ENCODE assay signal across 23 cellular contexts in the genomic region with DNA sequence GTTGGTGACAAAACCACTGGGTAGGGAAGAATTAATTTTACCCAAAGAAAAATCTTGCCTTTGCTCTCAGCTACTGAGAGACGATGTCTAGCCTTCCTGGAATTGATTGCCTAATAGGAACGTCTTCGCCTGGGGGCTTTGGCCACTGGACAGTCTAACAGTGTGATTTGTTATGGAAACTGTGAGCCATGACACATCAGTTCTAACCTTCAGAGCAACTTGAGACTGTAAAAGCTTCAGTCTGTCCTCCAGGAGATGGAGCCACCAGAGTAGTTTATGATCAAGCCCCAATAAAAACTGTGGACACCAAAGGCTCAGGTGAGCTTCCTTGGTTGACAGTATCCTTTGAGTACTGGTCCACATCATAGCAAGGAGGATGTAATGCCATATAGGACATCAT.
A peak's percentile ranks its signal among the peaks of the same experiment; 100 is the strongest.
DNase-seq lines count a peak whose midpoint lies in the region; ATAC-seq and TF ChIP-seq lines count a peak whose summit lies in the region.
"Had no signal": no experiment of that assay in that cellular context is flagged by ENCODE, and none has a peak within 500 bp of the region (broad histone marks: within the 10 kb centered on the region; RNA-seq: fewer than 3 reads in every experiment).

No MANE protein-coding gene starts in this region.

- no peak overlapping the region for H3K56ac ChIP-seq in mesendoderm (ENCODE audit: low read length)

- no peak overlapping the region for H3K4ac ChIP-seq in mesendoderm (ENCODE audit: low read depth, low read length)

- H3K23ac ChIP-seq in mesendoderm (ENCODE audit: low read length) = no peak overlapping the region

- peaks cover 6% of the 10 kb centered on the region for H3K27me3 Mint-ChIP-seq in endodermal cell (ENCODE audit: insufficient read depth)
- H3K27me3 Mint-ChIP-seq: activated CD4-positive, alpha-beta memory T cell treated with anti-CD3 and anti-CD28 coated beads for 36 hours; activated naive CD8-positive, alpha-beta T cell treated with anti-CD3 and anti-CD28 coated beads for 36 hours had no signal

- H3K36me3 ChIP-seq in endodermal cell (ENCODE audit: control insufficient read depth, insufficient read depth, low read length) = no peaks in the 10 kb centered on the region
- H3K36me3 ChIP-seq in mesendoderm (ENCODE audit: control insufficient read depth, insufficient read depth, low read length) = no peaks in the 10 kb centered on the region
- H3K36me3 ChIP-seq: colonic mucosa, lower lobe of right lung, neutrophil, suprapubic skin had no signal

- H3K79me2 ChIP-seq in mesendoderm (ENCODE audit: control insufficient read depth, insufficient read depth, low read length) = no peaks in the 10 kb centered on the region

- no peaks in the 10 kb centered on the region for H3K79me1 ChIP-seq in mesendoderm (ENCODE audit: low read length)

- no peak overlapping the region for H2AK5ac ChIP-seq in mesendoderm (ENCODE audit: low read length)

- TF ChIP-seq CTCF in NB4 (IDR thresholded peaks at IDR 0.05; ENCODE audit: low read depth, low read length) = no peak
- peak; percentile 35 for TF ChIP-seq CTCF in endodermal cell (conservative IDR thresholded peaks at IDR 0.05)

- WGBS in endodermal cell (ENCODE audit: insufficient coverage in 1 of 2, insufficient read length in 1 of 2), 2 experiments = 94 to 100% methylated on average over 1 to 3 of the region's 3 CpGs
- no CpG with 5 or more reads among the region's 3 CpGs for WGBS in mesendoderm (ENCODE audit: extremely low coverage, insufficient coverage, low lambda C conversion rate)

- H4K8ac ChIP-seq in mesendoderm (ENCODE audit: low read depth, low read length) = no peak overlapping the region

- no peak overlapping the region for H4K5ac ChIP-seq in mesendoderm (ENCODE audit: low read length)

- DNase-seq in EL = peak; percentile 83
- peak; percentile 1 for DNase-seq in NB4 (ENCODE audit: low read depth)
- DNase-seq in endodermal cell = no peak
- DNase-seq in mesendoderm = peak; percentile 28
- DNase-seq in DMS79 treated with DMSO at 0.1 percent for 48 hours (lab: John Stamatoyannopoulos, UW) = no peak
- DNase-seq in cardiac septum (ENCODE audit: low spot score) = no peak
- DNase-seq: activated CD4-positive, alpha-beta memory T cell treated with anti-CD3 and anti-CD28 coated beads for 36 hours; activated naive CD8-positive, alpha-beta T cell treated with anti-CD3 and anti-CD28 coated beads for 36 hours; colonic mucosa; DND-41; foreskin melanocyte; lower lobe of right lung; NCI-H1417 treated with DMSO at 0.1 percent for 48 hours; NCI-H2107; NCI-H510A treated with DMSO at 0.1 percent for 48 hours; RPMI8226; SK-N-SH; stimulated activated CD4-positive, alpha-beta T cell treated with anti-CD3 and anti-CD28 coated beads, Interleukin-1b, Interleukin-23, amount 100 ng/mL, for 48 hours had no signal

- H2BK15ac ChIP-seq in mesendoderm (replicated peaks; ENCODE audit: low read depth) = no peak overlapping the region

- peaks cover 22% of the 10 kb centered on the region for H3K9me3 ChIP-seq in endodermal cell (ENCODE audit: control insufficient read depth, low read length)
- H3K9me3 ChIP-seq: colonic mucosa, lower lobe of right lung, neutrophil, SK-N-SH, suprapubic skin had no signal

- H3K27me3 ChIP-seq in endodermal cell (ENCODE audit: control insufficient read depth, insufficient read depth, low read length, poor library complexity, severe bottlenecking) = no peaks in the 10 kb centered on the region
- H3K27me3 ChIP-seq in mesendoderm (ENCODE audit: insufficient read depth, low read length, poor library complexity) = no peaks in the 10 kb centered on the region
- H3K27me3 ChIP-seq: colonic mucosa, neutrophil, suprapubic skin had no signal

- no peaks in the 10 kb centered on the region for H3K36me3 Mint-ChIP-seq in endodermal cell (ENCODE audit: low read depth)
- H3K36me3 Mint-ChIP-seq: activated CD4-positive, alpha-beta memory T cell treated with anti-CD3 and anti-CD28 coated beads for 36 hours; activated naive CD8-positive, alpha-beta T cell treated with anti-CD3 and anti-CD28 coated beads for 36 hours; stimulated activated effector memory CD8-positive, alpha-beta T cell treated with anti-CD3 and anti-CD28 coated beads, Interleukin-12 subunit alpha, Interleukin-12 subunit beta, amount 100 ng/mL, for 72 hours had no signal

- TF ChIP-seq POLR2A in NB4 (IDR thresholded peaks at IDR 0.05; ENCODE audit: extremely low read depth, insufficient read length) = no peak

- intact Hi-C loops in cardiac septum (cut with DNase I) = no loop called here

- H3K9me3 Mint-ChIP-seq in endodermal cell = peaks cover 18% of the 10 kb centered on the region
- H3K9me3 Mint-ChIP-seq: activated CD4-positive, alpha-beta memory T cell treated with anti-CD3 and anti-CD28 coated beads for 36 hours; activated naive CD8-positive, alpha-beta T cell treated with anti-CD3 and anti-CD28 coated beads for 36 hours; stimulated activated effector memory CD8-positive, alpha-beta T cell treated with anti-CD3 and anti-CD28 coated beads, Interleukin-12 subunit alpha, Interleukin-12 subunit beta, amount 100 ng/mL, for 72 hours; T-helper 2 cell treated with Interferon-gamma antibody and Interleukin-4, amounts not matched to agents 5 μg/mL and 100 μg/mL, for 36 hours had no signal

- no peak overlapping the region for H3K4me3 ChIP-seq in NB4 (ENCODE audit: low read depth, low read length)
- H3K4me3 ChIP-seq in endodermal cell (ENCODE audit: low read length) = peak overlapping the region; percentile 6
- no peak overlapping the region for H3K4me3 ChIP-seq in mesendoderm (ENCODE audit: low read length)
- H3K4me3 ChIP-seq: colonic mucosa, lower lobe of right lung, suprapubic skin had no signal

- H3K27ac ChIP-seq in endodermal cell (ENCODE audit: low read depth, low read length) (no peak overlapping the region), mesendoderm (ENCODE audit: low read depth, low read length) (no peak overlapping the region)
- H3K27ac ChIP-seq: colonic mucosa, lower lobe of right lung, neutrophil, suprapubic skin had no signal

- no peak overlapping the region for H3K27ac Mint-ChIP-seq in endodermal cell
- H3K27ac Mint-ChIP-seq: activated CD4-positive, alpha-beta memory T cell treated with anti-CD3 and anti-CD28 coated beads for 36 hours; activated naive CD8-positive, alpha-beta T cell treated with anti-CD3 and anti-CD28 coated beads for 36 hours; stimulated activated effector memory CD8-positive, alpha-beta T cell treated with anti-CD3 and anti-CD28 coated beads, Interleukin-12 subunit alpha, Interleukin-12 subunit beta, amount 100 ng/mL, for 72 hours; T-helper 2 cell treated with Interferon-gamma antibody and Interleukin-4, amounts not matched to agents 5 μg/mL and 100 μg/mL, for 36 hours had no signal

- H2BK5ac ChIP-seq in mesendoderm (ENCODE audit: low read length) = no peak overlapping the region

- ATAC-seq in HG03039 (IDR thresholded peaks at IDR 0.05; ENCODE audit: unreplicated experiment) = no peak
- ATAC-seq: lower lobe of right lung; stimulated activated effector memory CD8-positive, alpha-beta T cell treated with anti-CD3 and anti-CD28 coated beads, Interleukin-12 subunit alpha, Interleukin-12 subunit beta, amount 100 ng/mL, for 72 hours had no signal

- peaks cover 18% of the 10 kb centered on the region for H3K4me1 Mint-ChIP-seq in endodermal cell
- H3K4me1 Mint-ChIP-seq: activated naive CD8-positive, alpha-beta T cell treated with anti-CD3 and anti-CD28 coated beads for 36 hours; stimulated activated effector memory CD8-positive, alpha-beta T cell treated with anti-CD3 and anti-CD28 coated beads, Interleukin-12 subunit alpha, Interleukin-12 subunit beta, amount 100 ng/mL, for 72 hours had no signal

- H3K4me1 ChIP-seq in endodermal cell (ENCODE audit: control insufficient read depth, insufficient read depth, low read length) (no peaks in the 10 kb centered on the region), mesendoderm (ENCODE audit: control insufficient read depth, low read depth, low read length) (no peaks in the 10 kb centered on the region)
- H3K4me1 ChIP-seq: colonic mucosa, lower lobe of right lung, suprapubic skin had no signal

- no peak overlapping the region for H3K18ac ChIP-seq in mesendoderm (ENCODE audit: low read length)

- no peak overlapping the region for H3K4me2 ChIP-seq in mesendoderm (ENCODE audit: low read length)
- H3K4me2 ChIP-seq: SK-N-SH had no signal

- no peak overlapping the region for H3K4me3 Mint-ChIP-seq in endodermal cell
- H3K4me3 Mint-ChIP-seq: activated CD4-positive, alpha-beta memory T cell treated with anti-CD3 and anti-CD28 coated beads for 36 hours; activated naive CD8-positive, alpha-beta T cell treated with anti-CD3 and anti-CD28 coated beads for 36 hours; stimulated activated effector memory CD8-positive, alpha-beta T cell treated with anti-CD3 and anti-CD28 coated beads, Interleukin-12 subunit alpha, Interleukin-12 subunit beta, amount 100 ng/mL, for 72 hours; T-helper 2 cell treated with Interferon-gamma antibody and Interleukin-4, amounts not matched to agents 5 μg/mL and 100 μg/mL, for 36 hours had no signal

- no peak overlapping the region for H3K9ac ChIP-seq in endodermal cell (ENCODE audit: extremely low read depth, low read length, poor library complexity, severe bottlenecking)
- no peak overlapping the region for H3K9ac ChIP-seq in mesendoderm (ENCODE audit: low read length)
- H3K9ac ChIP-seq: SK-N-SH had no signal

- no peak overlapping the region for H2BK120ac ChIP-seq in mesendoderm (ENCODE audit: low read depth, low read length)

Comparison
In these comparisons a context has a peak if more than half of its experiments do, and no peak if none do; other contexts are left out.
1. DNase-seq: peak in EL (single experiment), NB4 (single experiment) and mesendoderm (single experiment); none in endodermal cell (single experiment), DMS79 treated with DMSO at 0.1 percent for 48 hours (single experiment) and cardiac septum (single experiment).